Comparison of ENCODE assay signal across 8 cellular contexts in the genomic region with DNA sequence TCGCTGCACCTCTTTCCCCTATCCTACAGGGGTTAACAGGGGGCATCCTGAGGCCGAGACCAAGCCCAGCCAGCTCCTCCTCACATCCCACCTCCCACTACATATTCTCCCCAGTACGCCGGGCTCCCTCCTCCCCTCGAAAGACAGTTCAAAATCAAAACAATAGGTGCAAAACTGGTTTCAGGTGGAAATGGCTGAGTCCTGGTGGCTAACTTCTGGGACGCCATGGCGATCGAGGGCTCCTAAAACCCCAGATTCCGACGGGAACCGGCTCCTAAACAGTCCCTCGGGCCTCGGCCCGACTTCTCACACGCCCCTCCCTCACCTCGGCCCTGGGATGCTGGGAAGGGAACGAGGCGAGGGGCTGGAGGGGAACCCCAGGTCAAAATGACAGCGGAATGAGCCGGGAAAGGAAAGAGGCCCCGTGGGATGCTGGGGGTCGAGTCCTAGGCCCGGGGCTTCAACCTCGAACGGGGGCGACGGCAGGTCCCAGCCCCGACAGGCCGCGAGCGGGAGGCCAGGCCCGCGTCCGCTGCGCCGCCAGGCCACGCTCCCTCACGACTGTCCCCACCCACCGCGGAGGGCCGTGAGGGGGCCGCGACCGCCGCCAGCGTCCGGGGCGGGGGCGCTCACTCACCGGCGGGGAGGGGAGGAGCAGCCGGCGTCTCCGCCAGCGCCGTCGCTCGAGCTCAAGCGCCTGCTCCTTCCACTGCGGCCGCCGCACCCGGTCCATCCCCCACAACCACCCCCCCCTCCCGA. TPM values are rescaled to one million over a fixed set of nuclear protein-coding genes. Genes with fewer than 3 reads are reported as not detected.
DNase-seq lines count a peak whose midpoint lies in the region; ATAC-seq, FAIRE-seq and TF ChIP-seq lines count a peak whose summit lies in the region.

No MANE protein-coding gene starts in this region.

- H3K9ac ChIP-seq in H1 (replicated peaks in 1 of 4; ENCODE audit: extremely low read depth in 1 of 4, low read depth in 3 of 4, low read length in 3 of 4): peak overlapping the region; percentile 85 to 97 (median 88)

- no peak overlapping the region for H2BK20ac ChIP-seq in H1 (ENCODE audit: low read length)

- TF ChIP-seq RAD21 in H1 (IDR thresholded peaks at IDR 0.05 in 1 of 2, conservative IDR thresholded peaks at IDR 0.05 in 1 of 2; ENCODE audit: low read depth in 2 of 2, low read length in 2 of 2): no peak

- H3K79me2 ChIP-seq in H1 (ENCODE audit: control insufficient read depth in 1 of 2, insufficient read depth in 2 of 2, low read length in 2 of 2): peaks cover 0 to 45% of the 10 kb centered on the region in 2 experiments; a peak in 3 of 4 replicates

- H3K56ac ChIP-seq in H1 (replicated peaks; ENCODE audit: insufficient read length, low read depth, low read length): peak overlapping the region; percentile 17

- no peak for TF ChIP-seq EP300 in H1 (IDR thresholded peaks at IDR 0.05; ENCODE audit: borderline replicate concordance in 1 of 2, low read depth in 2 of 2, low read length in 2 of 2)

- CTCF ChIA-PET in H1 (lab: Charles Lee; ENCODE audit: partially characterized antibody): interaction anchor here (0.6 to 1.4 kb wide), 5 partner anchors 9 to 62 kb away, joined by 3 to 4 read pairs (median 3); no protein-coding TSS in a partner anchor

- H2BK12ac ChIP-seq in H1 (ENCODE audit: low read depth, low read length): no peak overlapping the region

- peaks cover 1 to 6% of the 10 kb centered on the region in 2 experiments for H4K20me1 ChIP-seq in H1 (replicated peaks in 1 of 2; ENCODE audit: control insufficient read depth in 1 of 2, insufficient read depth in 2 of 2, low read length in 2 of 2)

- peak overlapping the region; percentile 34 for H4K91ac ChIP-seq in H1 (replicated peaks; ENCODE audit: insufficient read length, low read length)

- H3K27ac ChIP-seq in H1 (ENCODE audit: low read depth, low read length): peak overlapping the region; percentile 82

- no peak overlapping the region for H3K18ac ChIP-seq in H1 (ENCODE audit: extremely low read depth, low read length)

- no peak overlapping the region for H3K23ac ChIP-seq in H1 (ENCODE audit: insufficient read length)

- H3K4me3 ChIP-seq in H1 (ENCODE audit: extremely low read depth in 1 of 4, insufficient read depth in 2 of 4, low read depth in 3 of 4, low read length in 4 of 4): peak overlapping the region; percentile 80 to 98 (median 84)
- peak overlapping the region; percentile 65 for H3K4me3 ChIP-seq in mucosa of descending colon

- TF ChIP-seq CTCF in H1 (IDR thresholded peaks at IDR 0.05; ENCODE audit: control extremely low read depth in 1 of 3, insufficient read depth in 1 of 3, low read depth in 1 of 3, low read length in 3 of 3) (peak in 1 of 3 experiments; percentile 9; a peak in 1 of 4 replicates), mucosa of descending colon (IDR thresholded peaks at IDR 0.05) (no peak)

- H2AFZ ChIP-seq in H1 (ENCODE audit: low read length): peak overlapping the region; percentile 44

- DNase-seq in SHP77 (lab: John Stamatoyannopoulos, UW) (peak; percentile 59 to 75), SHP77 treated with DMSO at 0.1 percent for 48 hours (lab: John Stamatoyannopoulos, UW) (no peak), NCI-H1417 (lab: John Stamatoyannopoulos, UW) (peak; percentile 81 to 95 (median 91)), H1 (ENCODE audit: low read depth in 1 of 2, low spot score in 2 of 2) (peak in 1 of 2 experiments; percentile 83), mucosa of descending colon (peak; percentile 38 to 86 (median 83))
- peak; percentile 27 to 63 for DNase-seq in activated CD8-positive, alpha-beta memory T cell treated with anti-CD3 and anti-CD28 coated beads for 1 hour (ENCODE audit: extremely low read depth in 1 of 2, low read depth in 1 of 2)
- DNase-seq in stimulated activated CD8-positive, alpha-beta memory T cell treated with anti-CD3 and anti-CD28 coated beads, Interleukin-7, amount 100 ng/mL, for 4 hours (ENCODE audit: low read depth in 2 of 2): peak; percentile 37 to 73

- ATAC-seq in HG02588 (IDR thresholded peaks at IDR 0.05; ENCODE audit: unreplicated experiment) (peak; percentile 68), mucosa of descending colon (peak; percentile 74)

- no peak overlapping the region for H2BK120ac ChIP-seq in H1 (replicated peaks; ENCODE audit: low read depth, low read length)

- H4K5ac ChIP-seq in H1 (ENCODE audit: insufficient read length, low read depth, low read length): peak overlapping the region; percentile 8

- FAIRE-seq in H1 (lab: Jason Lieb, UNC): no peak

- no peak overlapping the region for H2BK15ac ChIP-seq in H1 (ENCODE audit: low read length)

- 3% methylated on average over 47 of the region's 64 CpGs; no CpG with 5 or more reads in 1 of the 2 experiments for WGBS in H1 (ENCODE audit: extremely low coverage in 1 of 2, insufficient coverage in 1 of 2, insufficient read length in 1 of 2, insufficient replicate concordance in 2 of 2, low coverage in 1 of 2, low lambda C conversion rate in 2 of 2, missing lambda C conversion rate in 1 of 2), 2 experiments

- H2BK5ac ChIP-seq in H1 (ENCODE audit: low read depth, low read length): peak overlapping the region; percentile 69

- no peak overlapping the region for H3K14ac ChIP-seq in H1 (ENCODE audit: insufficient read length)

- H3K4me2 ChIP-seq in H1 (ENCODE audit: insufficient read depth in 1 of 2, low read depth in 2 of 2, low read length in 2 of 2): peak overlapping the region; percentile 83 to 95

- peak overlapping the region; percentile 24 for H3K4ac ChIP-seq in H1 (replicated peaks; ENCODE audit: insufficient read length, low read depth, low read length)

- POLR2A ChIA-PET in H1 (lab: Charles Lee; ENCODE audit: partially characterized antibody): interaction anchor here (0.7 to 1.3 kb wide), 6 partner anchors 8 to 266 kb away, joined by 3 to 4 read pairs (median 3); no protein-coding TSS in a partner anchor

- peaks cover 2% of the 10 kb centered on the region; the same call in 1 of the 2 replicates for H3K79me1 ChIP-seq in H1 (ENCODE audit: low read depth, low read length)

- intact Hi-C loops in mucosa of descending colon (cut with DNase I, micrococcal nuclease): no loop called here

- H3K4me1 ChIP-seq in H1 (replicated peaks in 1 of 4; ENCODE audit: control insufficient read depth in 3 of 4, insufficient read depth in 4 of 4, low read length in 3 of 4) (peaks cover 0 to 4% (median 2%) of the 10 kb centered on the region in 4 experiments; a peak in 3 of 7 replicates), mucosa of descending colon (ENCODE audit: low read depth) (peaks cover 15% of the 10 kb centered on the region)

- no peaks in the 10 kb centered on the region for H3K27me3 ChIP-seq in H1 (replicated peaks in 1 of 4; ENCODE audit: control insufficient read depth in 3 of 4, extremely low read depth in 1 of 4, insufficient read depth in 3 of 4, low read length in 3 of 4)

- no peak overlapping the region for H2AK5ac ChIP-seq in H1 (ENCODE audit: low read depth, low read length)

- H3K36me3 ChIP-seq in H1 (ENCODE audit: control insufficient read depth in 2 of 4, insufficient read depth in 4 of 4, low read length in 3 of 4) (no peaks in the 10 kb centered on the region), mucosa of descending colon (ENCODE audit: low read depth) (no peaks in the 10 kb centered on the region)

- peak overlapping the region; percentile 98 for H4K8ac ChIP-seq in H1 (ENCODE audit: extremely low read depth, insufficient read depth, low read length)

- peak in 1 of 2 experiments; percentile 26; a peak in 2 of 3 replicates for TF ChIP-seq POLR2A in H1 (IDR thresholded peaks at IDR 0.05; ENCODE audit: control extremely low read depth in 1 of 2, low read depth in 2 of 2, low read length in 2 of 2)

- peaks cover 10% of the 10 kb centered on the region for H3K23me2 ChIP-seq in H1 (ENCODE audit: low read depth, low read length)

- H3K9me3 ChIP-seq in H1 (ENCODE audit: insufficient read depth in 2 of 2, low read depth in 1 of 2, low read length in 1 of 2) (no peaks in the 10 kb centered on the region), mucosa of descending colon (no peaks in the 10 kb centered on the region)

TF ChIP-seq in H1, 55 proteins besides CTCF, POLR2A, EP300 and RAD21 (continues in another document):
- no peak for TF ChIP-seq NANOG (IDR thresholded peaks at IDR 0.05; ENCODE audit: insufficient read depth, low read depth, low read length, poor library complexity, severe bottlenecking)
- peak; percentile 13 to 57; a peak in 3 of 4 replicates for TF ChIP-seq SIN3A (conservative IDR thresholded peaks at IDR 0.05 in 1 of 2, IDR thresholded peaks at IDR 0.05 in 1 of 2; ENCODE audit: low read depth in 1 of 2, low read length in 2 of 2)
- no peak for TF ChIP-seq FOSL1 (IDR thresholded peaks at IDR 0.05; ENCODE audit: insufficient read depth, low read depth, low read length)
- TF ChIP-seq, protein P1, sequence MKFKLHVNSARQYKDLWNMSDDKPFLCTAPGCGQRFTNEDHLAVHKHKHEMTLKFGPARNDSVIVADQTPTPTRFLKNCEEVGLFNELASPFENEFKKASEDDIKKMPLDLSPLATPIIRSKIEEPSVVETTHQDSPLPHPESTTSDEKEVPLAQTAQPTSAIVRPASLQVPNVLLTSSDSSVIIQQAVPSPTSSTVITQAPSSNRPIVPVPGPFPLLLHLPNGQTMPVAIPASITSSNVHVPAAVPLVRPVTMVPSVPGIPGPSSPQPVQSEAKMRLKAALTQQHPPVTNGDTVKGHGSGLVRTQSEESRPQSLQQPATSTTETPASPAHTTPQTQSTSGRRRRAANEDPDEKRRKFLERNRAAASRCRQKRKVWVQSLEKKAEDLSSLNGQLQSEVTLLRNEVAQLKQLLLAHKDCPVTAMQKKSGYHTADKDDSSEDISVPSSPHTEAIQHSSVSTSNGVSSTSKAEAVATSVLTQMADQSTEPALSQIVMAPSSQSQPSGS (IDR thresholded peaks at IDR 0.05; ENCODE audit: low read length): no peak
- TF ChIP-seq RBBP5 (IDR thresholded peaks at IDR 0.05; ENCODE audit: borderline replicate concordance, low read depth, low read length): peak; percentile 83
- TF ChIP-seq TAF1 (IDR thresholded peaks at IDR 0.05; ENCODE audit: low read depth, low read length): no peak
- no peak for TF ChIP-seq BCL11A (IDR thresholded peaks at IDR 0.05; ENCODE audit: low read depth in 2 of 2, low read length in 2 of 2)
- TF ChIP-seq SP2 (IDR thresholded peaks at IDR 0.05; ENCODE audit: low read length): no peak
- TF ChIP-seq SUZ12 (IDR thresholded peaks at IDR 0.05; ENCODE audit: low read length): no peak

RNA-seq across cellular contexts. Expression of a gene that starts 0.5 kb away (rescaled TPM):
- 21.6 and 27.1 TPM in 2 replicates for total RNA-seq in H1 (2021; fragmentation: NEBNext Ultra II Directional; extraction: Animal tissue kit (Norgen Biotek cat#: 25700))
- polyA plus RNA-seq in H1 (2011; rRNA removed): 8.4 and 10.4 TPM in 2 replicates
- 11.9 TPM for polyA plus RNA-seq in H1 (2011; cell fraction: cytosol; rRNA removed)
- polyA plus RNA-seq in H1 (2011; cell fraction: nucleus; rRNA removed): 9.0 TPM
- polyA plus RNA-seq in H1 (2012, experiment 1 of 2): 9.7 to 13.6 TPM (median 11.3 TPM) in 4 replicates
- 0.89 TPM for polyA plus RNA-seq in H1 (2012, experiment 2 of 2)
- polyA plus RNA-seq in H1 (2013, experiment 1 of 2): 9.0 TPM
- 9.7 TPM for polyA plus RNA-seq in H1 (2013, experiment 2 of 2)
- polyA minus RNA-seq in H1 (2011; rRNA and poly(A)+ RNA removed): 29.4 and 31.7 TPM in 2 replicates
- 15.9 TPM for polyA minus RNA-seq in H1 (2011; cell fraction: cytosol; rRNA and poly(A)+ RNA removed)
- 38.1 TPM for polyA minus RNA-seq in H1 (2011; cell fraction: nucleus; rRNA and poly(A)+ RNA removed)
- 10 to 100 TPM; 28.6 to 58.7 (median 28.9) TPM for total RNA-seq in mucosa of descending colon
